In genomic region chr1:32724678-32725594, GRCh38 we compare ENCODE assay signal across 8 cellular contexts. TPM values are rescaled to one million over a fixed set of nuclear protein-coding genes. Genes with fewer than 3 reads are reported as not detected.
DNase-seq lines count a peak whose midpoint lies in the region; ATAC-seq lines count a peak whose summit lies in the region.

No MANE protein-coding gene starts in this region.

- DNase-seq in D341Med (ENCODE audit: low spot score) = peak; percentile 50
- peak; percentile 82 for DNase-seq in LoVo (ENCODE audit: low spot score)
- peak; percentile 52 for DNase-seq in activated CD4-positive, alpha-beta memory T cell treated with anti-CD3 and anti-CD28 coated beads for 36 hours
- peak; percentile 81 for DNase-seq in left cardiac atrium
- peak; percentile 26 for DNase-seq in stimulated activated CD4-positive, alpha-beta T cell treated with anti-CD3 and anti-CD28 coated beads, Interleukin-4, amount 100 ng/mL, for 24 hours
- no peak for DNase-seq in Ammon's horn (ENCODE audit: low spot score)
- DNase-seq in cerebellar nuclear complex (lab: John Stamatoyannopoulos, UW) = no peak
- no peak for DNase-seq in DMS114 treated with DMSO at 0.1 percent for 48 hours (lab: John Stamatoyannopoulos, UW; ENCODE audit: unreplicated experiment)

- H3K36me3 Mint-ChIP-seq in activated CD4-positive, alpha-beta memory T cell treated with anti-CD3 and anti-CD28 coated beads for 36 hours = no peaks in the 10 kb centered on the region

- H3K27ac Mint-ChIP-seq in activated CD4-positive, alpha-beta memory T cell treated with anti-CD3 and anti-CD28 coated beads for 36 hours = no peak overlapping the region

- CTCF ChIA-PET in activated CD4-positive, alpha-beta memory T cell treated with anti-CD3 and anti-CD28 coated beads for 36 hours (lab: Charles Lee) = interaction anchor here (2.2 kb wide), 1 partner anchor 13 kb away, joined by 8 read pairs; no protein-coding TSS in a partner anchor

- no peak overlapping the region for H3K4me3 Mint-ChIP-seq in activated CD4-positive, alpha-beta memory T cell treated with anti-CD3 and anti-CD28 coated beads for 36 hours

- H3K9me3 Mint-ChIP-seq in activated CD4-positive, alpha-beta memory T cell treated with anti-CD3 and anti-CD28 coated beads for 36 hours = no peaks in the 10 kb centered on the region

- peaks cover 10% of the 10 kb centered on the region for H3K4me1 Mint-ChIP-seq in activated CD4-positive, alpha-beta memory T cell treated with anti-CD3 and anti-CD28 coated beads for 36 hours (ENCODE audit: low read depth)

- ATAC-seq in left cardiac atrium = peak; percentile 82 to 98

- POLR2A ChIA-PET in activated CD4-positive, alpha-beta memory T cell treated with anti-CD3 and anti-CD28 coated beads for 36 hours (lab: Charles Lee) = no interaction called here

- peaks cover 4% of the 10 kb centered on the region for H3K27me3 Mint-ChIP-seq in activated CD4-positive, alpha-beta memory T cell treated with anti-CD3 and anti-CD28 coated beads for 36 hours

- intact Hi-C loops in activated CD4-positive, alpha-beta memory T cell treated with anti-CD3 and anti-CD28 coated beads for 36 hours (cut with micrococcal nuclease) = no loop called here
- intact Hi-C loops in left cardiac atrium (cut with DNase I) = no loop called here

RNA-seq across cellular contexts. Expression of gene SYNC, which starts 22.4 kb away (rescaled TPM):
- not detected for total RNA-seq in activated CD4-positive, alpha-beta memory T cell treated with anti-CD3 and anti-CD28 coated beads for 36 hours
- 10 to 100 TPM; 14.5 to 15.8 TPM for total RNA-seq in left cardiac atrium

Comparison
In these comparisons a context has a peak if more than half of its experiments do, and no peak if none do; other contexts are left out.
1. DNase-seq: peak in D341Med (single experiment), LoVo (single experiment), activated CD4-positive, alpha-beta memory T cell treated with anti-CD3 and anti-CD28 coated beads for 36 hours (single experiment), left cardiac atrium (single experiment) and stimulated activated CD4-positive, alpha-beta T cell treated with anti-CD3 and anti-CD28 coated beads, Interleukin-4, amount 100 ng/mL, for 24 hours (single experiment); none in Ammon's horn (single experiment), cerebellar nuclear complex (0 of 2) and DMS114 treated with DMSO at 0.1 percent for 48 hours (single experiment).
2. RNA of gene SYNC, which starts 22.4 kb away (total RNA-seq): 14.5 to 15.8 TPM in left cardiac atrium; not detected in activated CD4-positive, alpha-beta memory T cell treated with anti-CD3 and anti-CD28 coated beads for 36 hours; every median in the first group is over 10 times any median in the second.